Comparison of ENCODE assay signal across 31 cellular contexts in the genomic region with DNA sequence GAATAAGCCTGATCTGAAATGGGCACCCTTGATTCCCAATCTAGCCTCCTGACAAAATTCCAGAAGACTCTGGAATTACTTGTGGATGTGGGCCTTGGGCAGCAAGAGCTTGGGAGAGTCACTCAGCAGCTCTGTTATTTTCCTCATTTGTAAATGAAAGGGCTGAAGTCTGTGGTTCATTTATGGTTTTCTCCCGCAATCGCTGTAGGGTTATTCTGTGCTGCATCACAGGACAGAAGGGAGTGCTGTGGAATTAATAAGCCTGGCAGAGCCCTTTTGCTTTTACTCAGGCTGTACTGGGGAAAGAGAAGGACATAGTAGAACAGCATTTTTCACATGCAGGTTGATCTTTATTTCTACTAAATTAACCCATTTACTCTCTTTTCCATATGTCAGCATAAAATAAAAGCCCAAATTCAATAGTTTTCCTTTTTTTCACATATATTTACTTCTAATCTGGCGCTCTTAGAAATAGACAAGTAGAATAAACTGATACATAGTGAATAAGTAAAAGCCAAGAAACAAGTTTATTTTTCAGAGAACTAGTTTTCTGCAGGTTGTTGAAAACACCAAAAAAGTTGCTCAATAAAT. TPM values are rescaled to one million over a fixed set of nuclear protein-coding genes. Genes with fewer than 3 reads are reported as not detected.
DNase-seq lines count a peak whose midpoint lies in the region; ATAC-seq and TF ChIP-seq lines count a peak whose summit lies in the region.
"Had no signal": no experiment of that assay in that cellular context is flagged by ENCODE, and none has a peak within 500 bp of the region (broad histone marks: within the 10 kb centered on the region; RNA-seq: fewer than 3 reads in every experiment).

No MANE protein-coding gene starts in this region.

- intact Hi-C loops in sciatic nerve (cut with DNase I), result no loop called here
- intact Hi-C loops in esophagus muscularis mucosa (cut with DNase I), result no loop called here

- H3K36me3 ChIP-seq in esophagus muscularis mucosa, result peaks cover 0 to 19% (median 9%) of the 10 kb centered on the region in 4 donors

- no peak for TF ChIP-seq POLR2A in esophagus muscularis mucosa (IDR thresholded peaks at IDR 0.05; ENCODE audit: low read depth)

- no peak overlapping the region for H3K4me3 ChIP-seq in esophagus muscularis mucosa
- H3K4me3 ChIP-seq: heart left ventricle, skin epidermis, transverse colon had no signal

- H3K27ac ChIP-seq in esophagus muscularis mucosa (replicated peaks in 1 of 4), result no peak overlapping the region
- H3K27ac ChIP-seq: transverse colon had no signal

- no peak for TF ChIP-seq CTCF in esophagus muscularis mucosa (IDR thresholded peaks at IDR 0.05)

- no peaks in the 10 kb centered on the region for H3K9me3 Mint-ChIP-seq in stimulated activated naive CD8-positive, alpha-beta T cell treated with anti-CD3 and anti-CD28 coated beads, Interleukin-15, amount 100 ng/mL, for 72 hours
- H3K9me3 Mint-ChIP-seq: activated T-helper 17 cell treated with anti-CD3 and anti-CD28 coated beads, Interleukin-2, amount 50 U/mL, for 72 hours; CD8-positive, alpha-beta memory T cell; H9; mesothelial cell of epicardium; natural killer cell; stimulated activated naive CD8-positive, alpha-beta T cell treated with anti-CD3 and anti-CD28 coated beads, Interleukin-15, Interleukin-2, amounts not matched to agents 100 ng/mL and 50 ng/mL, for 24 hours; T-helper 2 cell treated with Interferon-gamma antibody and Interleukin-4, amounts not matched to agents 5 μg/mL and 100 μg/mL, for 36 hours had no signal

- H3K27ac Mint-ChIP-seq in stimulated activated naive CD8-positive, alpha-beta T cell treated with anti-CD3 and anti-CD28 coated beads, Interleukin-15, amount 100 ng/mL, for 72 hours, result peak overlapping the region in 1 of 2 donors; percentile 29
- H3K27ac Mint-ChIP-seq: activated naive CD8-positive, alpha-beta T cell; activated T-helper 17 cell treated with anti-CD3 and anti-CD28 coated beads, Interleukin-2, amount 50 U/mL, for 72 hours; B cell; mesothelial cell of epicardium; natural killer cell; stimulated activated naive CD8-positive, alpha-beta T cell treated with anti-CD3 and anti-CD28 coated beads, Interleukin-15, Interleukin-2, amounts not matched to agents 100 ng/mL and 50 ng/mL, for 24 hours; T-helper 2 cell treated with Interferon-gamma antibody and Interleukin-4, amounts not matched to agents 5 μg/mL and 100 μg/mL, for 36 hours had no signal

- peaks cover 12 to 21% (median 15%) of the 10 kb centered on the region in 4 donors for H3K4me1 ChIP-seq in esophagus muscularis mucosa

- no peak overlapping the region for H3K4me3 Mint-ChIP-seq in stimulated activated naive CD8-positive, alpha-beta T cell treated with anti-CD3 and anti-CD28 coated beads, Interleukin-15, amount 100 ng/mL, for 72 hours
- H3K4me3 Mint-ChIP-seq: activated naive CD8-positive, alpha-beta T cell; activated T-helper 17 cell treated with anti-CD3 and anti-CD28 coated beads, Interleukin-2, amount 50 U/mL, for 72 hours; B cell; CD8-positive, alpha-beta memory T cell; H9; mesothelial cell of epicardium; natural killer cell; stimulated activated naive CD8-positive, alpha-beta T cell treated with anti-CD3 and anti-CD28 coated beads, Interleukin-15, Interleukin-2, amounts not matched to agents 100 ng/mL and 50 ng/mL, for 24 hours; T-helper 2 cell treated with Interferon-gamma antibody and Interleukin-4, amounts not matched to agents 5 μg/mL and 100 μg/mL, for 36 hours had no signal

- ATAC-seq in sciatic nerve, result peak; percentile 42
- no peak for ATAC-seq in stimulated activated naive CD8-positive, alpha-beta T cell treated with anti-CD3 and anti-CD28 coated beads, Interleukin-15, amount 100 ng/mL, for 72 hours
- ATAC-seq: activated T-helper 17 cell treated with anti-CD3 and anti-CD28 coated beads, Interleukin-2, amount 50 U/mL, for 72 hours; natural killer cell; Right ventricle myocardium inferior had no signal

- peaks cover 31% of the 10 kb centered on the region for H3K4me1 Mint-ChIP-seq in stimulated activated naive CD8-positive, alpha-beta T cell treated with anti-CD3 and anti-CD28 coated beads, Interleukin-15, amount 100 ng/mL, for 72 hours
- H3K4me1 Mint-ChIP-seq: B cell, natural killer cell had no signal

- DNase-seq in EH (ENCODE audit: low read depth), result peak; percentile 7
- peak; percentile 71 for DNase-seq in astrocyte of the hippocampus (ENCODE audit: low read depth, low spot score)
- DNase-seq in islet precursor cell, result peak; percentile 60
- DNase-seq in sciatic nerve (ENCODE audit: low spot score), result no peak
- no peak for DNase-seq in stimulated activated CD4-positive, alpha-beta T cell treated with anti-CD3 and anti-CD28 coated beads, Interleukin-15, amount 100 ng/mL, for 24 hours
- no peak for DNase-seq in GOT3 (lab: John Stamatoyannopoulos, UW)
- DNase-seq in stimulated activated naive CD8-positive, alpha-beta T cell treated with anti-CD3 and anti-CD28 coated beads, Interleukin-15, amount 100 ng/mL, for 72 hours, result no peak
- no peak for DNase-seq in esophagus muscularis mucosa (ENCODE audit: extremely low spot score)
- DNase-seq: activated CD4-positive, alpha-beta T cell treated with anti-CD3 and anti-CD28 coated beads for 4 hours; aorta; CD8-positive, alpha-beta memory T cell; erythroblast; foreskin fibroblast; H9; heart left ventricle; kidney; natural killer cell; NCI-H146; NCI-H446; NCI-H748 treated with DMSO at 0.1 percent for 48 hours; occipital lobe; stimulated activated CD8-positive, alpha-beta memory T cell treated with anti-CD3 and anti-CD28 coated beads, Interleukin-4, amount 100 ng/mL, for 48 hours; transverse colon had no signal

- no peaks in the 10 kb centered on the region for H3K27me3 Mint-ChIP-seq in stimulated activated naive CD8-positive, alpha-beta T cell treated with anti-CD3 and anti-CD28 coated beads, Interleukin-15, amount 100 ng/mL, for 72 hours
- H3K27me3 Mint-ChIP-seq: activated naive CD8-positive, alpha-beta T cell; activated T-helper 17 cell treated with anti-CD3 and anti-CD28 coated beads, Interleukin-2, amount 50 U/mL, for 72 hours; CD8-positive, alpha-beta memory T cell; stimulated activated naive CD8-positive, alpha-beta T cell treated with anti-CD3 and anti-CD28 coated beads, Interleukin-15, Interleukin-2, amounts not matched to agents 100 ng/mL and 50 ng/mL, for 24 hours had no signal

- H3K9me3 ChIP-seq in esophagus muscularis mucosa, result no peaks in the 10 kb centered on the region
- H3K9me3 ChIP-seq: heart left ventricle, transverse colon had no signal

- no peaks in the 10 kb centered on the region for H3K27me3 ChIP-seq in esophagus muscularis mucosa
- H3K27me3 ChIP-seq: heart left ventricle, transverse colon had no signal

- TF ChIP-seq EP300 in esophagus muscularis mucosa (IDR thresholded peaks at IDR 0.05), result no peak

- WGBS in esophagus muscularis mucosa, result 87% methylated on average over 3 of the region's 3 CpGs

RNA-seq across cellular contexts. Expression of gene DUSP16, which starts 49.2 kb away (rescaled TPM):
- total RNA-seq in sciatic nerve, result 28.6 TPM
- 10 to 100 TPM in 3 of 4 donors, 1 to 10 TPM in 1; 10.0 to 17.0 (median 13.9) TPM for total RNA-seq in esophagus muscularis mucosa

Comparison
In these comparisons a context has a peak if more than half of its experiments do, and no peak if none do; other contexts are left out.
1. DNase-seq: peak in EH (single experiment), astrocyte of the hippocampus (single experiment) and islet precursor cell (single experiment); none in sciatic nerve (single experiment), stimulated activated CD4-positive, alpha-beta T cell treated with anti-CD3 and anti-CD28 coated beads, Interleukin-15, amount 100 ng/mL, for 24 hours (single experiment), GOT3 (single experiment), stimulated activated naive CD8-positive, alpha-beta T cell treated with anti-CD3 and anti-CD28 coated beads, Interleukin-15, amount 100 ng/mL, for 72 hours (0 of 2) and esophagus muscularis mucosa (single experiment).